17 cellular contexts compared by ENCODE assay signal in the genomic region with DNA sequence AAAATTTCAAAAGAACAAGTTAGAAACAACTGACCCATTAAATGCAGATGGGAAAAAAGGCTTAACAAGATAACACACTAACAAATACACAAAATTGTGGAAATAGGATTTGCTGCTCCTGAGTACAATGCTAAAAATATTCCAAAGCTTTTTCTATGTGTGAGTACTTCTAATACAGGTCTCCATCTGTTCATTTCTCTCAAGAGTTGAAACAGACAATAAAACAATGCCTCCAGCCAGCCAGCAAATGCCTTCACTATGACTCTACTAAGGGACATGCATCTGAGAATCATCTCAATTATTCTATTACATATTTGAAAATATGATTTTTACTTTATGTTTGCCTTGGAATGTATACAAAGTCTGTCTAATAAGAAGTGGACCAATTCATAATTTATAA.
DNase-seq lines count a peak whose midpoint lies in the region; ATAC-seq and TF ChIP-seq lines count a peak whose summit lies in the region.
"Had no signal": no experiment of that assay in that cellular context is flagged by ENCODE, and none has a peak within 500 bp of the region (broad histone marks: within the 10 kb centered on the region; RNA-seq: fewer than 3 reads in every experiment).

No MANE protein-coding gene starts in this region.

- H3K4me2 ChIP-seq in IMR-90 (ENCODE audit: low read depth, low read length) (no peak overlapping the region), neural progenitor cell (peak overlapping the region; percentile 19)
- H3K4me2 ChIP-seq: A549, BLaER1 had no signal

- H4K8ac ChIP-seq in IMR-90 (ENCODE audit: low read depth in 2 of 2, low read length in 2 of 2), result no peak overlapping the region

- POLR2A ChIA-PET in IMR-90 (lab: Charles Lee; ENCODE audit: unreplicated experiment), result no interaction called here

- H3K9me1 ChIP-seq in IMR-90 (ENCODE audit: insufficient read depth, low read length), result no peaks in the 10 kb centered on the region

- H4K91ac ChIP-seq in IMR-90 (ENCODE audit: insufficient read depth, low read depth, low read length), result no peak overlapping the region

- H3K27me3 Mint-ChIP-seq in neural progenitor cell (ENCODE audit: insufficient read depth, low read depth), result no peaks in the 10 kb centered on the region

- H3K27ac Mint-ChIP-seq in neural progenitor cell, result peak overlapping the region; percentile 76
- H3K27ac Mint-ChIP-seq: CD8-positive, alpha-beta memory T cell; HFFc6 had no signal

- H3K4me1 ChIP-seq in IMR-90 (ENCODE audit: control insufficient read depth, insufficient read depth, low read length) (peaks cover 3% of the 10 kb centered on the region; the same call in 1 of the 2 replicates), neural progenitor cell (peaks cover 55% of the 10 kb centered on the region)
- H3K4me1 ChIP-seq: BLaER1, Caco-2 had no signal

- no peak overlapping the region for H2AK5ac ChIP-seq in IMR-90 (ENCODE audit: low read depth, low read length)

- intact Hi-C loops in IMR-90 (cut with micrococcal nuclease), result no loop called here

- no peaks in the 10 kb centered on the region for H3K36me3 ChIP-seq in IMR-90 (ENCODE audit: control insufficient read depth, insufficient read depth, low read length)
- no peaks in the 10 kb centered on the region for H3K36me3 ChIP-seq in neural progenitor cell
- H3K36me3 ChIP-seq: BLaER1 had no signal

- H3K9me3 ChIP-seq in IMR-90 (ENCODE audit: control insufficient read depth, insufficient read depth, low read length), result no peaks in the 10 kb centered on the region
- no peaks in the 10 kb centered on the region for H3K9me3 ChIP-seq in neural progenitor cell (ENCODE audit: low read depth)
- H3K9me3 ChIP-seq: A549, BLaER1, Caco-2 had no signal

- no peak overlapping the region for H4K5ac ChIP-seq in IMR-90 (ENCODE audit: low read depth, low read length)

- H3K23ac ChIP-seq in IMR-90 (ENCODE audit: low read depth, low read length), result no peak overlapping the region

- H3K79me2 ChIP-seq in neural progenitor cell (ENCODE audit: low read depth), result peaks cover 7% of the 10 kb centered on the region

- H3F3A ChIP-seq in neural progenitor cell (ENCODE audit: low read depth), result peaks cover 4% of the 10 kb centered on the region

- no peaks in the 10 kb centered on the region for H4K20me1 ChIP-seq in IMR-90 (ENCODE audit: insufficient read depth, low read length)
- peaks cover 9% of the 10 kb centered on the region for H4K20me1 ChIP-seq in neural progenitor cell (ENCODE audit: low read depth)
- H4K20me1 ChIP-seq: BLaER1 had no signal

- no peak overlapping the region for H3K27ac ChIP-seq in IMR-90 (ENCODE audit: insufficient read depth, low read length)
- no peak overlapping the region for H3K27ac ChIP-seq in neural progenitor cell
- H3K27ac ChIP-seq: A549, BLaER1 had no signal

- H3K79me1 ChIP-seq in IMR-90 (ENCODE audit: low read depth in 1 of 2, low read length in 2 of 2), result no peaks in the 10 kb centered on the region; a peak in 2 of 4 replicates

- H3K9me3 Mint-ChIP-seq in neural progenitor cell, result no peaks in the 10 kb centered on the region
- H3K9me3 Mint-ChIP-seq: CD8-positive, alpha-beta memory T cell had no signal

- DNase-seq in AG20443 (ENCODE audit: low spot score), result peak; percentile 30
- DNase-seq in IMR-90, result peak; percentile 47
- peak; percentile 70 for DNase-seq in cerebellar cortex (ENCODE audit: low spot score)
- no peak for DNase-seq in neural progenitor cell (ENCODE audit: low spot score)
- DNase-seq in superior temporal gyrus (ENCODE audit: extremely low spot score), result no peak
- DNase-seq in anterior cingulate cortex (lab: John Stamatoyannopoulos, UW), result no peak
- DNase-seq in activated gamma-delta T cell (lab: John Stamatoyannopoulos, UW), result no peak
- DNase-seq: AML-193; Caco-2; CD8-positive, alpha-beta memory T cell; DND-41; GF-D8; HCEC 1CT; HFFc6 had no signal

- no peaks in the 10 kb centered on the region for H3K36me3 Mint-ChIP-seq in neural progenitor cell
- H3K36me3 Mint-ChIP-seq: CD8-positive, alpha-beta memory T cell had no signal

- H3K18ac ChIP-seq in IMR-90 (ENCODE audit: low read depth, low read length), result no peak overlapping the region

- no peak overlapping the region for H2BK5ac ChIP-seq in IMR-90 (ENCODE audit: low read depth, low read length, poor library complexity, severe bottlenecking)

- H3K56ac ChIP-seq in IMR-90 (ENCODE audit: extremely low read depth, insufficient read depth, low read length), result no peak overlapping the region

- no peak overlapping the region for H3K14ac ChIP-seq in IMR-90 (replicated peaks; ENCODE audit: low read depth, low read length)

- TF ChIP-seq RAD21 in IMR-90 (IDR thresholded peaks at IDR 0.05; ENCODE audit: low read length), result no peak

- H3K4me3 ChIP-seq in IMR-90 (ENCODE audit: insufficient read depth, low read depth, low read length) (no peak overlapping the region), neural progenitor cell (no peak overlapping the region)
- H3K4me3 ChIP-seq: A549, BLaER1 had no signal

- TF ChIP-seq CTCF in IMR-90 (conservative IDR thresholded peaks at IDR 0.05; ENCODE audit: low read depth, low read length), result no peak
- TF ChIP-seq CTCF in neural progenitor cell (IDR thresholded peaks at IDR 0.05), result no peak

- H2BK15ac ChIP-seq in IMR-90 (ENCODE audit: low read depth, low read length), result no peak overlapping the region

- TF ChIP-seq POLR2A in IMR-90 (IDR thresholded peaks at IDR 0.05; ENCODE audit: low read depth, low read length), result no peak

- peaks cover 21% of the 10 kb centered on the region for H3K4me1 Mint-ChIP-seq in neural progenitor cell
- H3K4me1 Mint-ChIP-seq: CD8-positive, alpha-beta memory T cell had no signal

- BruUV-seq in IMR-90 (replicated peaks; lab: Mats Ljungman, UMichigan), result no TSS peak

- no peak overlapping the region for H3K9ac ChIP-seq in IMR-90 (ENCODE audit: low read depth, low read length)
- no peak overlapping the region for H3K9ac ChIP-seq in neural progenitor cell
- H3K9ac ChIP-seq: BLaER1 had no signal

- H2AFZ ChIP-seq in IMR-90 (replicated peaks; ENCODE audit: low read length, poor library complexity), result no peak overlapping the region
- H2AFZ ChIP-seq in neural progenitor cell (replicated peaks), result no peak overlapping the region

- no peaks in the 10 kb centered on the region for H3K27me3 ChIP-seq in IMR-90 (ENCODE audit: control insufficient read depth, insufficient read depth, low read length)
- peaks cover 14% of the 10 kb centered on the region for H3K27me3 ChIP-seq in neural progenitor cell
- H3K27me3 ChIP-seq: BLaER1 had no signal

- dilution Hi-C loops in IMR-90 (cut with HindIII; ENCODE audit: low sequenced_read_pairs, unreplicated experiment), result no loop called here

- H2BK120ac ChIP-seq in IMR-90 (ENCODE audit: low read depth, low read length), result no peak overlapping the region

- no peak overlapping the region for H2BK20ac ChIP-seq in IMR-90 (ENCODE audit: low read depth, low read length)

- no peak overlapping the region for H2AK9ac ChIP-seq in IMR-90 (replicated peaks; ENCODE audit: low read depth, low read length, poor library complexity)

- H3K4ac ChIP-seq in IMR-90 (ENCODE audit: low read depth, low read length), result no peak overlapping the region

- no peak overlapping the region for H3K4me3 Mint-ChIP-seq in neural progenitor cell
- H3K4me3 Mint-ChIP-seq: CD8-positive, alpha-beta memory T cell; HFFc6 had no signal

- in situ Hi-C loops in IMR-90 (cut with MboI; ENCODE audit: low sequenced_read_pairs), result no loop called here

- CTCF ChIA-PET in IMR-90 (lab: Yijun Ruan, JAX), result interaction anchor here (0.8 kb wide), 2 partner anchors 13 to 237 kb away, joined by 3 read pairs; no protein-coding TSS in a partner anchor

- no peak for ATAC-seq in IMR-90 (ENCODE audit: low read depth)
- ATAC-seq: A549, HepG2 had no signal

TF ChIP-seq in IMR-90, 13 proteins besides CTCF, POLR2A, EP300 and RAD21:
- no peak for TF ChIP-seq MXI1 (IDR thresholded peaks at IDR 0.05; ENCODE audit: borderline replicate concordance, low read depth, low read length)
- TF ChIP-seq CEBPB (IDR thresholded peaks at IDR 0.05; ENCODE audit: low read depth, low read length), result no peak
- no peak for TF ChIP-seq SMC3 (IDR thresholded peaks at IDR 0.05; ENCODE audit: low read depth, low read length)
- no peak for TF ChIP-seq BHLHE40 (IDR thresholded peaks at IDR 0.05; ENCODE audit: low read depth, low read length)
- TF ChIP-seq CHD1 (IDR thresholded peaks at IDR 0.05; ENCODE audit: low read depth, low read length), result no peak
- TF ChIP-seq RCOR1 (IDR thresholded peaks at IDR 0.05; ENCODE audit: insufficient replicate concordance, low read length), result no peak
- TF ChIP-seq RFX5 (IDR thresholded peaks at IDR 0.05; ENCODE audit: low read depth, low read length), result no peak
- no peak for TF ChIP-seq NFE2L2 (IDR thresholded peaks at IDR 0.05; ENCODE audit: low read depth, low read length)
- TF ChIP-seq, protein P1, sequence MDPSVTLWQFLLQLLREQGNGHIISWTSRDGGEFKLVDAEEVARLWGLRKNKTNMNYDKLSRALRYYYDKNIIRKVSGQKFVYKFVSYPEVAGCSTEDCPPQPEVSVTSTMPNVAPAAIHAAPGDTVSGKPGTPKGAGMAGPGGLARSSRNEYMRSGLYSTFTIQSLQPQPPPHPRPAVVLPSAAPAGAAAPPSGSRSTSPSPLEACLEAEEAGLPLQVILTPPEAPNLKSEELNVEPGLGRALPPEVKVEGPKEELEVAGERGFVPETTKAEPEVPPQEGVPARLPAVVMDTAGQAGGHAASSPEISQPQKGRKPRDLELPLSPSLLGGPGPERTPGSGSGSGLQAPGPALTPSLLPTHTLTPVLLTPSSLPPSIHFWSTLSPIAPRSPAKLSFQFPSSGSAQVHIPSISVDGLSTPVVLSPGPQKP (IDR thresholded peaks at IDR 0.05; ENCODE audit: borderline replicate concordance, low read depth, low read length), result no peak
- no peak for TF ChIP-seq FOS (IDR thresholded peaks at IDR 0.05; ENCODE audit: low read depth, low read length)
- TF ChIP-seq MAFK (IDR thresholded peaks at IDR 0.05; ENCODE audit: low read depth, low read length), result no peak
- TF ChIP-seq, protein P2, sequence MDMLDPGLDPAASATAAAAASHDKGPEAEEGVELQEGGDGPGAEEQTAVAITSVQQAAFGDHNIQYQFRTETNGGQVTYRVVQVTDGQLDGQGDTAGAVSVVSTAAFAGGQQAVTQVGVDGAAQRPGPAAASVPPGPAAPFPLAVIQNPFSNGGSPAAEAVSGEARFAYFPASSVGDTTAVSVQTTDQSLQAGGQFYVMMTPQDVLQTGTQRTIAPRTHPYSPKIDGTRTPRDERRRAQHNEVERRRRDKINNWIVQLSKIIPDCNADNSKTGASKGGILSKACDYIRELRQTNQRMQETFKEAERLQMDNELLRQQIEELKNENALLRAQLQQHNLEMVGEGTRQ (IDR thresholded peaks at IDR 0.05; ENCODE audit: low read depth, low read length), result no peak
- TF ChIP-seq MAZ (IDR thresholded peaks at IDR 0.05; ENCODE audit: borderline replicate concordance, low read depth, low read length), result no peak
TF ChIP-seq in IMR-90: peak in this region for 0.

Comparison
In these comparisons a context has a peak if more than half of its experiments do, and no peak if none do; other contexts are left out.
1. DNase-seq: peak in AG20443 (single experiment), IMR-90 (single experiment) and cerebellar cortex (single experiment); none in neural progenitor cell (single experiment), superior temporal gyrus (single experiment), anterior cingulate cortex (0 of 58) and activated gamma-delta T cell (single experiment).